ENCODE assay signal across 14 cellular contexts in the genomic region with DNA sequence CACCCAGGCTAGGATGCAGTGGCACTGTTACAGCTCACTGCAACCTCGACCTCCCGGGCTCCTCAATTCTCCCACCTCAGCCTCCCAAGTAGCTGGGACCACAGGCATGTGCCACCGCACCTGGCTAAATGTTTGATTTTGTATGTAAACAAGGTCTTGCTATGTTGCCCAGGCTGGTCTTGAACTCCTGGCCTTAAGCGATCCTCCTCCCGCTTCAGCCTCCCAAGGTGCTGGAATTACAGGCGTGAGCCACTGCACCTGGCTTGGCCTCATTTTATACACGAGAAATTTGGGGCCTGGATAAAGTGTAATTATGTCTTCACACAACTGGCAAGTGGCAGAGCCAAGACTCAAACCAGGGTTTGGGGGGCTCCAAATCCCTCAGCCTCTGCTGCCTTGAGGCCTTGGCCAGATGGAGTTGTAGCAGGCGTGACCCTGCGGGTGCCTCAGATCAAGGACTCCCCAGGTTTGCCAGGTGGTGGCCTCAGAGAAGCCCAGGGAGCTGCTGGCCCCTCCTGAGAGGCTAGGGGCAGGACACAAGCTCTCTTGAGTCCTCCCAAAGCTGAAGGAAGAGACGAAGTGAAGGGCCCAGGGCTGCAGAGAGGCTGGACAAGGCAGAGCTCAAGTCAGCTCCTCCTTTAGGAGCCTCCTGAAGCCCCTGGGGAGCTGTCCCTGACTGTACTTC.
A peak's percentile ranks its signal among the peaks of the same experiment; 100 is the strongest.
DNase-seq lines count a peak whose midpoint lies in the region; ATAC-seq and TF ChIP-seq lines count a peak whose summit lies in the region.
"Had no signal": no experiment of that assay in that cellular context is flagged by ENCODE, and none has a peak within 500 bp of the region (broad histone marks: within the 10 kb centered on the region; RNA-seq: fewer than 3 reads in every experiment).

No MANE protein-coding gene starts in this region.

- H3F3A ChIP-seq in GM23338 (replicated peaks; ENCODE audit: low read depth) = peaks cover 11% of the 10 kb centered on the region; the same call in 1 of the 2 replicates

- H3K27me3 ChIP-seq in GM23338 (ENCODE audit: insufficient read depth) = 0 out of 2 replicates have a peak, but pooled peaks cover 5% of the 10 kb centered on the region
- H3K27me3 ChIP-seq in naive thymus-derived CD4-positive, alpha-beta T cell (ENCODE audit: control insufficient read depth in 2 of 2, insufficient read depth in 2 of 2, low read length in 2 of 2) = no peaks in the 10 kb centered on the region
- H3K27me3 ChIP-seq in dorsolateral prefrontal cortex = no peaks in the 10 kb centered on the region

- H3K4me3 ChIP-seq in GM23338 (no peak overlapping the region), dorsolateral prefrontal cortex (no peak overlapping the region)
- H3K4me3 ChIP-seq in naive thymus-derived CD4-positive, alpha-beta T cell (ENCODE audit: low read length) = no peak overlapping the region
- H3K4me3 ChIP-seq: A549 had no signal

- H3K27me3 Mint-ChIP-seq in activated CD4-positive, alpha-beta T cell treated with anti-CD3 and anti-CD28 coated beads, Interleukin-2, amount 10 ng/mL, durations not matched to agents 24 days and 14 days = no peaks in the 10 kb centered on the region
- H3K27me3 Mint-ChIP-seq in activated CD4-positive, alpha-beta T cell treated with anti-CD3 and anti-CD28 coated beads for 36 hours = no peaks in the 10 kb centered on the region
- H3K27me3 Mint-ChIP-seq in GM23338 (ENCODE audit: insufficient read depth, low read depth, poor library complexity) = peaks cover 23% of the 10 kb centered on the region
- H3K27me3 Mint-ChIP-seq in activated CD8-positive, alpha-beta T cell treated with anti-CD3 and anti-CD28 coated beads, Interleukin-2, amount 10 ng/mL, durations not matched to agents 7 days and 5 days (ENCODE audit: low read depth) = no peaks in the 10 kb centered on the region
- H3K27me3 Mint-ChIP-seq in naive thymus-derived CD4-positive, alpha-beta T cell = no peaks in the 10 kb centered on the region

- POLR2A ChIA-PET in activated CD4-positive, alpha-beta T cell treated with anti-CD3 and anti-CD28 coated beads for 36 hours (lab: Charles Lee) = no interaction called here
- POLR2A ChIA-PET in activated CD8-positive, alpha-beta T cell treated with anti-CD3 and anti-CD28 coated beads, Interleukin-2, amount 10 ng/mL, durations not matched to agents 7 days and 5 days (lab: Charles Lee) = interaction anchor here (0.8 to 2.2 kb wide), 4 partner anchors 9 to 75 kb away, joined by 3 to 10 read pairs (median 4); no protein-coding TSS in a partner anchor
- POLR2A ChIA-PET in naive thymus-derived CD4-positive, alpha-beta T cell (lab: Charles Lee) = interaction anchor here (0.6 kb wide), 1 partner anchor 819 kb away, joined by 3 read pairs; no protein-coding TSS in a partner anchor

- H3K4me1 ChIP-seq in GM23338 (ENCODE audit: insufficient read depth) = peaks cover 71% of the 10 kb centered on the region
- peaks cover 9 to 26% of the 10 kb centered on the region in 2 donors for H3K4me1 ChIP-seq in naive thymus-derived CD4-positive, alpha-beta T cell (ENCODE audit: control insufficient read depth in 2 of 2, insufficient read depth in 2 of 2, low read length in 2 of 2)

- H3K36me3 Mint-ChIP-seq in activated CD4-positive, alpha-beta T cell treated with anti-CD3 and anti-CD28 coated beads, Interleukin-2, amount 10 ng/mL, durations not matched to agents 24 days and 14 days (ENCODE audit: low read depth) = peaks cover 12% of the 10 kb centered on the region
- no peaks in the 10 kb centered on the region for H3K36me3 Mint-ChIP-seq in activated CD4-positive, alpha-beta T cell treated with anti-CD3 and anti-CD28 coated beads for 36 hours (ENCODE audit: low read depth)
- H3K36me3 Mint-ChIP-seq in GM23338 (ENCODE audit: low read depth) = no peaks in the 10 kb centered on the region
- H3K36me3 Mint-ChIP-seq in activated CD8-positive, alpha-beta T cell treated with anti-CD3 and anti-CD28 coated beads, Interleukin-2, amount 10 ng/mL, durations not matched to agents 7 days and 5 days (ENCODE audit: low read depth) = peaks cover 7% of the 10 kb centered on the region
- H3K36me3 Mint-ChIP-seq in naive thymus-derived CD4-positive, alpha-beta T cell = peaks cover 3 to 30% (median 11%) of the 10 kb centered on the region in 5 donors

- no peak for ATAC-seq in activated CD4-positive, alpha-beta T cell treated with anti-CD3 and anti-CD28 coated beads for 36 hours
- no peak for ATAC-seq in GM23338
- no peak for ATAC-seq in activated CD8-positive, alpha-beta T cell treated with anti-CD3 and anti-CD28 coated beads, Interleukin-2, amount 10 ng/mL, durations not matched to agents 7 days and 5 days
- no peak for ATAC-seq in naive thymus-derived CD4-positive, alpha-beta T cell
- ATAC-seq: A549; CD8-positive, alpha-beta T cell had no signal

- DNase-seq in activated CD4-positive, alpha-beta T cell treated with anti-CD3 and anti-CD28 coated beads, Interleukin-2, amount 10 ng/mL, durations not matched to agents 24 days and 14 days = no peak
- no peak for DNase-seq in activated CD4-positive, alpha-beta T cell treated with anti-CD3 and anti-CD28 coated beads for 36 hours
- DNase-seq in GM23338 (ENCODE audit: low spot score) (no peak), head of caudate nucleus (no peak), NCI-H1105 (lab: John Stamatoyannopoulos, UW) (no peak), dorsolateral prefrontal cortex (no peak)
- no peak for DNase-seq in activated CD8-positive, alpha-beta T cell treated with anti-CD3 and anti-CD28 coated beads, Interleukin-2, amount 10 ng/mL, durations not matched to agents 7 days and 5 days
- no peak for DNase-seq in naive thymus-derived CD4-positive, alpha-beta T cell
- DNase-seq: activated CD8-positive, alpha-beta memory T cell treated with anti-CD3 and anti-CD28 coated beads, Interleukin-2, amount 50 U/mL, for 48 hours; CD8-positive, alpha-beta T cell; MV-4-11 had no signal

- peaks cover 32% of the 10 kb centered on the region for H3K4me1 Mint-ChIP-seq in activated CD4-positive, alpha-beta T cell treated with anti-CD3 and anti-CD28 coated beads, Interleukin-2, amount 10 ng/mL, durations not matched to agents 24 days and 14 days
- H3K4me1 Mint-ChIP-seq in activated CD4-positive, alpha-beta T cell treated with anti-CD3 and anti-CD28 coated beads for 36 hours = peaks cover 20% of the 10 kb centered on the region
- H3K4me1 Mint-ChIP-seq in GM23338 = peaks cover 67% of the 10 kb centered on the region
- peaks cover 33% of the 10 kb centered on the region for H3K4me1 Mint-ChIP-seq in activated CD8-positive, alpha-beta T cell treated with anti-CD3 and anti-CD28 coated beads, Interleukin-2, amount 10 ng/mL, durations not matched to agents 7 days and 5 days (ENCODE audit: low read depth)
- H3K4me1 Mint-ChIP-seq in naive thymus-derived CD4-positive, alpha-beta T cell = peaks cover 14 to 42% (median 35%) of the 10 kb centered on the region in 7 donors

- H3K9me3 ChIP-seq in naive thymus-derived CD4-positive, alpha-beta T cell (ENCODE audit: control insufficient read depth in 2 of 3, low read length in 3 of 3) = no peaks in the 10 kb centered on the region
- H3K9me3 ChIP-seq: A549, left ventricle myocardium inferior had no signal

- peaks cover 3% of the 10 kb centered on the region; the same call in 1 of the 2 replicates for H3K9me2 ChIP-seq in GM23338 (ENCODE audit: insufficient read depth)

- intact Hi-C loops in activated CD4-positive, alpha-beta T cell treated with anti-CD3 and anti-CD28 coated beads, Interleukin-2, amount 10 ng/mL, durations not matched to agents 24 days and 14 days (cut with micrococcal nuclease) = loop anchor here (1.0 kb wide), 1 partner anchor 11 kb away; no protein-coding TSS in a partner anchor
- intact Hi-C loops in activated CD4-positive, alpha-beta T cell treated with anti-CD3 and anti-CD28 coated beads for 36 hours (cut with DNase I, micrococcal nuclease) = no loop called here
- intact Hi-C loops in naive thymus-derived CD4-positive, alpha-beta T cell (cut with micrococcal nuclease) = loop anchor here in 1 of 2 donors (1.0 to 2.0 kb wide), 2 partner anchors 13 to 33 kb away; no protein-coding TSS in a partner anchor
- intact Hi-C loops in head of caudate nucleus (cut with DNase I) (no loop called here), dorsolateral prefrontal cortex (cut with DNase I) (no loop called here)

- peak overlapping the region; percentile 7; the same call in 1 of the 2 replicates for H2AFZ ChIP-seq in GM23338

- no peak overlapping the region for H3K4me2 ChIP-seq in GM23338
- H3K4me2 ChIP-seq: A549 had no signal

- TF ChIP-seq CTCF in GM23338 (conservative IDR thresholded peaks at IDR 0.05; ENCODE audit: low read depth in 2 of 2) = no peak
- TF ChIP-seq CTCF in dorsolateral prefrontal cortex (IDR thresholded peaks at IDR 0.05 in 54 of 56, conservative IDR thresholded peaks at IDR 0.05 in 2 of 56; ENCODE audit: low read depth in 1 of 56, partially characterized antibody in 56 of 56) = no peak

- CTCF ChIA-PET in activated CD4-positive, alpha-beta T cell treated with anti-CD3 and anti-CD28 coated beads for 36 hours (lab: Charles Lee) = interaction anchor here (0.6 to 3.5 kb wide), 4 partner anchors 12 to 229 kb away, joined by 3 to 16 read pairs (median 4); no protein-coding TSS in a partner anchor
- CTCF ChIA-PET in activated CD8-positive, alpha-beta T cell treated with anti-CD3 and anti-CD28 coated beads, Interleukin-2, amount 10 ng/mL, durations not matched to agents 7 days and 5 days (lab: Charles Lee) = interaction anchor here (0.7 to 5.2 kb wide), 7 partner anchors 11 to 229 kb away, joined by 3 to 39 read pairs (median 4); no protein-coding TSS in a partner anchor
- CTCF ChIA-PET in naive thymus-derived CD4-positive, alpha-beta T cell (lab: Charles Lee) = interaction anchor here (0.6 to 1.4 kb wide), 3 partner anchors 9 to 214 kb away, joined by 3 to 4 read pairs (median 3); no protein-coding TSS in a partner anchor

- no peaks in the 10 kb centered on the region for H4K20me1 ChIP-seq in GM23338 (replicated peaks; ENCODE audit: insufficient read depth)

- H3K79me2 ChIP-seq in GM23338 (replicated peaks; ENCODE audit: insufficient read depth) = no peaks in the 10 kb centered on the region

- no peaks in the 10 kb centered on the region for H3K36me3 ChIP-seq in GM23338 (ENCODE audit: insufficient read depth)
- H3K36me3 ChIP-seq in naive thymus-derived CD4-positive, alpha-beta T cell (ENCODE audit: control insufficient read depth in 2 of 3, insufficient read depth in 3 of 3, low read length in 3 of 3) = peaks cover 0 to 16% (median 3%) of the 10 kb centered on the region in 3 experiments
- H3K36me3 ChIP-seq: left ventricle myocardium inferior had no signal

- H3K27ac Mint-ChIP-seq in activated CD4-positive, alpha-beta T cell treated with anti-CD3 and anti-CD28 coated beads, Interleukin-2, amount 10 ng/mL, durations not matched to agents 24 days and 14 days = peak overlapping the region; percentile 98
- H3K27ac Mint-ChIP-seq in activated CD4-positive, alpha-beta T cell treated with anti-CD3 and anti-CD28 coated beads for 36 hours = no peak overlapping the region
- no peak overlapping the region for H3K27ac Mint-ChIP-seq in GM23338
- peak overlapping the region; percentile 90 for H3K27ac Mint-ChIP-seq in activated CD8-positive, alpha-beta T cell treated with anti-CD3 and anti-CD28 coated beads, Interleukin-2, amount 10 ng/mL, durations not matched to agents 7 days and 5 days
- H3K27ac Mint-ChIP-seq in naive thymus-derived CD4-positive, alpha-beta T cell = peak overlapping the region in 8 of 9 donors; percentile 83 to 96 (median 89)

- H3K27ac ChIP-seq in GM23338 (ENCODE audit: low read depth) (no peak overlapping the region), dorsolateral prefrontal cortex (no peak overlapping the region)
- peak overlapping the region; percentile 67 for H3K27ac ChIP-seq in naive thymus-derived CD4-positive, alpha-beta T cell (ENCODE audit: low read depth, low read length)
- H3K27ac ChIP-seq: VCaP had no signal

- no peaks in the 10 kb centered on the region for H3K9me3 Mint-ChIP-seq in activated CD4-positive, alpha-beta T cell treated with anti-CD3 and anti-CD28 coated beads, Interleukin-2, amount 10 ng/mL, durations not matched to agents 24 days and 14 days
- no peaks in the 10 kb centered on the region for H3K9me3 Mint-ChIP-seq in activated CD4-positive, alpha-beta T cell treated with anti-CD3 and anti-CD28 coated beads for 36 hours (ENCODE audit: low read depth)
- H3K9me3 Mint-ChIP-seq in GM23338 = peaks cover 2% of the 10 kb centered on the region; the same call in 1 of the 3 replicates
- no peaks in the 10 kb centered on the region for H3K9me3 Mint-ChIP-seq in activated CD8-positive, alpha-beta T cell treated with anti-CD3 and anti-CD28 coated beads, Interleukin-2, amount 10 ng/mL, durations not matched to agents 7 days and 5 days (ENCODE audit: insufficient read depth)
- peaks cover 0 to 1% (median 0%) of the 10 kb centered on the region in 11 donors for H3K9me3 Mint-ChIP-seq in naive thymus-derived CD4-positive, alpha-beta T cell
- H3K9me3 Mint-ChIP-seq: CD8-positive, alpha-beta T cell had no signal

- H3K4me3 Mint-ChIP-seq in activated CD4-positive, alpha-beta T cell treated with anti-CD3 and anti-CD28 coated beads, Interleukin-2, amount 10 ng/mL, durations not matched to agents 24 days and 14 days = no peak overlapping the region
- H3K4me3 Mint-ChIP-seq in activated CD4-positive, alpha-beta T cell treated with anti-CD3 and anti-CD28 coated beads for 36 hours = no peak overlapping the region
- no peak overlapping the region for H3K4me3 Mint-ChIP-seq in GM23338
- no peak overlapping the region for H3K4me3 Mint-ChIP-seq in activated CD8-positive, alpha-beta T cell treated with anti-CD3 and anti-CD28 coated beads, Interleukin-2, amount 10 ng/mL, durations not matched to agents 7 days and 5 days
- H3K4me3 Mint-ChIP-seq in naive thymus-derived CD4-positive, alpha-beta T cell = peak overlapping the region in 5 of 10 donors; percentile 12 to 86 (median 79)

Comparison
In these comparisons a context has a peak if more than half of its experiments do, and no peak if none do; other contexts are left out.
1. H3K27ac Mint-ChIP-seq: peak in activated CD4-positive, alpha-beta T cell treated with anti-CD3 and anti-CD28 coated beads, Interleukin-2, amount 10 ng/mL, durations not matched to agents 24 days and 14 days (single experiment), activated CD8-positive, alpha-beta T cell treated with anti-CD3 and anti-CD28 coated beads, Interleukin-2, amount 10 ng/mL, durations not matched to agents 7 days and 5 days (single experiment) and naive thymus-derived CD4-positive, alpha-beta T cell (8 of 9); none in activated CD4-positive, alpha-beta T cell treated with anti-CD3 and anti-CD28 coated beads for 36 hours (single experiment) and GM23338 (single experiment).